ENCODE assay signal across 22 cellular contexts in the genomic region with DNA sequence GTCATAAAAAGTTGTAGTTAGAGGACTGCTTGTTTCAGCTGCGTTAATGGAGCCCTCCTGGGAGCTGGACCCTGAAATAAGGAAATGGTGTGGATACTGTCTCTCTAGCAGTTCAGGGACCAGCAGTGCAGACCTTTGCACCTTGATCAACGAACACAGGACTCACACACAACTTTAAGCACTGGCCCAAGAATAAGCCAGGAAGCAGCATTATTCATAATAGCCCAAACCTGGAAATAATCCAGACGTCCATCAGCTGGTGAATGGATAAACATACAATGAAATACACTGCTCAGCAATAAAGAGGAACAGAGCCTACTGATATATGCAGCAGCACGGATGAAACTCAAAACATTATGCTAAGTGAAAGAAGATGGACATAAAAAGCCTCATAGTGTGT.
A peak's percentile ranks its signal among the peaks of the same experiment; 100 is the strongest.
DNase-seq lines count a peak whose midpoint lies in the region; FAIRE-seq and TF ChIP-seq lines count a peak whose summit lies in the region.
"Had no signal": no experiment of that assay in that cellular context is flagged by ENCODE, and none has a peak within 500 bp of the region (broad histone marks: within the 10 kb centered on the region; RNA-seq: fewer than 3 reads in every experiment).

No MANE protein-coding gene starts in this region.

- intact Hi-C loops in endothelial cell of umbilical vein (cut with micrococcal nuclease): no loop called here

- FAIRE-seq in endothelial cell of umbilical vein (lab: Jason Lieb, UNC): no peak
- FAIRE-seq: A204.1, G401.6, GM12891, GM19239, RCC 7860 had no signal

- dilution Hi-C loops in endothelial cell of umbilical vein (cut with MboI; ENCODE audit: extremely low pct_ligation_motif_present, low sequenced_read_pairs): no loop called here

- H2AFZ ChIP-seq in endothelial cell of umbilical vein (ENCODE audit: low read depth, low read length): no peak overlapping the region

- H3K4me2 ChIP-seq in endothelial cell of umbilical vein (ENCODE audit: insufficient read depth, low read length): no peak overlapping the region

- H3K27ac ChIP-seq in endothelial cell of umbilical vein (ENCODE audit: insufficient read depth, low read depth, low read length) (no peak overlapping the region), rectal smooth muscle tissue (ENCODE audit: low read depth, low read length) (peak overlapping the region; percentile 38)

- no peak for TF ChIP-seq CTCF in endothelial cell of umbilical vein (IDR thresholded peaks at IDR 0.05; ENCODE audit: extremely low read depth in 1 of 2, insufficient read depth in 1 of 2, low read depth in 1 of 2, low read length in 2 of 2)

- H3K36me3 ChIP-seq in endothelial cell of umbilical vein (ENCODE audit: control insufficient read depth in 2 of 2, extremely low read depth in 1 of 2, insufficient read depth in 2 of 2, low read length in 2 of 2) (no peaks in the 10 kb centered on the region), rectal smooth muscle tissue (ENCODE audit: control insufficient read depth, insufficient read depth, low read length) (no peaks in the 10 kb centered on the region)

- H3K4me3 ChIP-seq in endothelial cell of umbilical vein (replicated peaks in 1 of 3; ENCODE audit: insufficient read depth in 1 of 3, low read depth in 1 of 3, low read length in 3 of 3): no peak overlapping the region
- H3K4me3 ChIP-seq in rectal smooth muscle tissue (ENCODE audit: low read length): no peak overlapping the region

- H3K4me1 ChIP-seq in endothelial cell of umbilical vein (ENCODE audit: control insufficient read depth, extremely low read depth, insufficient read depth, low read length) (no peaks in the 10 kb centered on the region), rectal smooth muscle tissue (ENCODE audit: control insufficient read depth, insufficient read depth, low read length) (peaks cover 23% of the 10 kb centered on the region)
- H3K4me1 ChIP-seq: Caco-2 had no signal

- H3K9me3 ChIP-seq in endothelial cell of umbilical vein (replicated peaks; ENCODE audit: control insufficient read depth, insufficient read depth, low read length): no peaks in the 10 kb centered on the region
- H3K9me3 ChIP-seq: Caco-2 had no signal

- CTCF ChIA-PET in endothelial cell of umbilical vein (lab: Charles Lee): no interaction called here

- H4K20me1 ChIP-seq in endothelial cell of umbilical vein (replicated peaks; ENCODE audit: control insufficient read depth, extremely low read depth, insufficient read depth, low read length): no peaks in the 10 kb centered on the region

- DNase-seq in NCI-H1694 treated with DMSO at 0.1 percent for 48 hours (lab: John Stamatoyannopoulos, UW) (peak; percentile 9), NCI-H1694 (lab: John Stamatoyannopoulos, UW) (no peak), NCI-H446 treated with DMSO at 0.1 percent for 48 hours (lab: John Stamatoyannopoulos, UW) (peak; percentile 52), endothelial cell of umbilical vein (ENCODE audit: low read depth, low spot score) (peak; percentile 21), SHP77 (lab: John Stamatoyannopoulos, UW) (no peak), ACHN (no peak), kidney glomerular epithelial cell (lab: John Stamatoyannopoulos, UW) (no peak)
- DNase-seq: AML-193, Caco-2, DMS79 treated with DMSO at 0.1 percent for 48 hours, HCEC 1CT, MM.1S, NCI-H1417 treated with DMSO at 0.1 percent for 48 hours, NCI-H2227 treated with DMSO at 0.1 percent for 48 hours, NCI-H526 treated with DMSO at 0.1 percent for 48 hours, SHP77 treated with DMSO at 0.1 percent for 48 hours had no signal

- no peaks in the 10 kb centered on the region for H3K9me1 ChIP-seq in endothelial cell of umbilical vein (replicated peaks; ENCODE audit: control insufficient read depth, extremely low read depth, insufficient read depth, low read length)

- H3K9ac ChIP-seq in endothelial cell of umbilical vein (replicated peaks; ENCODE audit: extremely low read depth, insufficient read depth, low read length): no peak overlapping the region
- no peak overlapping the region for H3K9ac ChIP-seq in rectal smooth muscle tissue (ENCODE audit: low read length)

- no peaks in the 10 kb centered on the region for H3K79me2 ChIP-seq in endothelial cell of umbilical vein (ENCODE audit: control insufficient read depth, insufficient read depth, low read length)

- H3K27me3 ChIP-seq in endothelial cell of umbilical vein (ENCODE audit: control insufficient read depth in 2 of 2, insufficient read depth in 2 of 2, low read length in 2 of 2): no peaks in the 10 kb centered on the region
- no peaks in the 10 kb centered on the region for H3K27me3 ChIP-seq in rectal smooth muscle tissue (ENCODE audit: control insufficient read depth, insufficient read depth, low read length)

- in situ Hi-C loops in ACHN (cut with HindIII; ENCODE audit: low pct_ligation_motif_present, low pct_unique_long_range_greater_than_20kb, low sequenced_read_pairs): no loop called here

- POLR2A ChIA-PET in endothelial cell of umbilical vein (lab: Charles Lee): no interaction called here

- no TSS peak for BruUV-seq in endothelial cell of umbilical vein (replicated peaks; lab: Mats Ljungman, UMichigan)

- no peak for TF ChIP-seq POLR2A in endothelial cell of umbilical vein (IDR thresholded peaks at IDR 0.05; ENCODE audit: low read depth, low read length)

TF ChIP-seq in endothelial cell of umbilical vein, 7 proteins besides CTCF, POLR2A, EP300 and RAD21:
- TF ChIP-seq MYC (IDR thresholded peaks at IDR 0.05; ENCODE audit: low read depth, low read length) (no peak), POLR2AphosphoS5 (IDR thresholded peaks at IDR 0.05; ENCODE audit: insufficient read depth, low read depth, low read length) (no peak), FOS (IDR thresholded peaks at IDR 0.05; ENCODE audit: borderline replicate concordance, insufficient read depth, low read length) (no peak), JUN (IDR thresholded peaks at IDR 0.05; ENCODE audit: borderline replicate concordance, insufficient read depth, insufficient read length, low read depth) (no peak), EZH2 (IDR thresholded peaks at IDR 0.05; ENCODE audit: borderline replicate concordance, low read depth, low read length, severe bottlenecking) (no peak), GATA2 (IDR thresholded peaks at IDR 0.05; ENCODE audit: insufficient read depth, insufficient read length, low read depth, low read length) (no peak)
- TF ChIP-seq, protein P1, sequence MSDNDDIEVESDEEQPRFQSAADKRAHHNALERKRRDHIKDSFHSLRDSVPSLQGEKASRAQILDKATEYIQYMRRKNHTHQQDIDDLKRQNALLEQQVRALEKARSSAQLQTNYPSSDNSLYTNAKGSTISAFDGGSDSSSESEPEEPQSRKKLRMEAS (IDR thresholded peaks at IDR 0.05; ENCODE audit: insufficient read depth, insufficient read length): no peak

Comparison
In these comparisons a context has a peak if more than half of its experiments do, and no peak if none do; other contexts are left out.
1. DNase-seq: peak in NCI-H1694 treated with DMSO at 0.1 percent for 48 hours (single experiment), NCI-H446 treated with DMSO at 0.1 percent for 48 hours (single experiment) and endothelial cell of umbilical vein (single experiment); none in NCI-H1694 (single experiment), SHP77 (0 of 2), ACHN (single experiment) and kidney glomerular epithelial cell (single experiment).